In genomic region chr1:2914702-2915101, GRCh38 we compare ENCODE assay signal across 1 cellular context.
A peak's percentile ranks its signal among the peaks of the same experiment; 100 is the strongest.
TF ChIP-seq lines count a peak whose summit lies in the region.

No MANE protein-coding gene starts in this region.

TF ChIP-seq in HepG2, 621 proteins besides CTCF, POLR2A, EP300 and RAD21:
- TF ChIP-seq HIC2 (CRISPR knock-in tag; IDR thresholded peaks at IDR 0.05; ENCODE audit: low read depth) (no peak), ZBTB26 (CRISPR knock-in tag; IDR thresholded peaks at IDR 0.05; ENCODE audit: borderline replicate concordance) (peak; percentile 49; the same call in 1 of the 2 replicates)
